Comparison of ENCODE assay signal across 21 cellular contexts in the genomic region with DNA sequence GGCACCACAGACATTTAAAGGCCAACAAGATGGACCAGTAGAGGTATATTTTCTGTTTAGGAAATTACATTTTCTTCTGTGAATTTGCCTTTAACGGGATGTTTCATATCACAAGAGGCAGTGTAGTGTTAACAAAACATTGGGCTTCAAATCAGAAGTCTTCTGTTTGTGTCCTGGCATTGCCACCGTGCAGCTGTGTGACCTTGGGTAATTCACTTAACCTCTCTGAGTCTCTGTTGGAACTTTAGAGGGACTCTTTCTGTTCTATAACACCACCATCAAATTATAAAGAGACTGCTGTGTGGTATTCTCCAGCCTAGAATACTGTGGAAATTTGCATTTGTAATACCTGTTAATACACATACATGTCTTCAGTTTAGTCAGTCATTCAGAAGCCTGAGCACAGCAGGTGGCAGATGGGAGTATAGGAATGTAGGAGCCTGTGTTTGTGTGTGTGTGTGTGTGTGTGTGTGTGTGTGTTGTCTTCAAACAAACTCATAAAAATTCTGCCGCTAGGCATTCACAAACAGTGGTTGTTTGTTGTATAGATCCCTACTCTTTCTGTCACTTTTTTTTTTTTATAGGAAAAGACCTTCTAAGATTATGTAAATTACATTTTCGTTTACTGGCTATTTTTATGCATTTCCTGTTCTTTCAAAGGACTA.
"Had no signal": no experiment of that assay in that cellular context is flagged by ENCODE, and none has a peak within 500 bp of the region (broad histone marks: within the 10 kb centered on the region; RNA-seq: fewer than 3 reads in every experiment).

No MANE protein-coding gene starts in this region.

- H3K9ac ChIP-seq: parathyroid adenoma had no signal

- H3K27ac ChIP-seq: coronary artery, gastrocnemius medialis, parathyroid adenoma, upper lobe of right lung had no signal

- H3K36me3 ChIP-seq: gastrocnemius medialis, left lung, spleen, upper lobe of right lung had no signal

- DNase-seq: activated CD4-positive, alpha-beta T cell treated with anti-CD3 and anti-CD28 coated beads for 48 hours; activated CD4-positive, CD25-positive, alpha-beta regulatory T cell; activated CD8-positive, alpha-beta T cell treated with anti-CD3 and anti-CD28 coated beads, Interleukin-2, amount 10 ng/mL, durations not matched to agents 7 days and 5 days; activated effector memory CD4-positive, alpha-beta T cell treated with Interleukin-2 at 50 U/mL for 16 hours; activated naive CD4-positive, alpha-beta T cell treated with anti-CD3 and anti-CD28 coated beads, Interleukin-2, amount 10 ng/mL, durations not matched to agents 7 days and 5 days; activated naive CD8-positive, alpha-beta T cell treated with anti-CD3 and anti-CD28 coated beads, Interleukin-2, amount 50 U/mL, for 24 hours; activated T-cell treated with anti-CD3 and anti-CD28 coated beads, Interleukin-2, amount 50 U/mL, for 4 hours; anterior cingulate cortex; central memory CD4-positive, alpha-beta T cell; erythroblast; gastrocnemius medialis; head of caudate nucleus; left lung; mammary epithelial cell; naive thymus-derived CD4-positive, alpha-beta T cell; stimulated activated naive CD4-positive, alpha-beta T cell; upper lobe of right lung had no signal

- H3K4me3 ChIP-seq: coronary artery, gastrocnemius medialis, left lung, upper lobe of right lung had no signal

- H3K4me3 Mint-ChIP-seq: activated CD8-positive, alpha-beta T cell treated with anti-CD3 and anti-CD28 coated beads, Interleukin-2, amount 10 ng/mL, durations not matched to agents 7 days and 5 days; activated naive CD4-positive, alpha-beta T cell treated with anti-CD3 and anti-CD28 coated beads, Interleukin-2, amount 10 ng/mL, durations not matched to agents 7 days and 5 days; activated T-cell treated with anti-CD3 and anti-CD28 coated beads, Interleukin-2, amount 50 U/mL, for 4 hours; brain had no signal

- H3K27me3 Mint-ChIP-seq: brain had no signal

- H3K9me3 Mint-ChIP-seq: activated naive CD4-positive, alpha-beta T cell treated with anti-CD3 and anti-CD28 coated beads, Interleukin-2, amount 10 ng/mL, durations not matched to agents 7 days and 5 days; activated naive CD8-positive, alpha-beta T cell treated with anti-CD3 and anti-CD28 coated beads, Interleukin-2, amount 50 U/mL, for 24 hours; activated T-cell treated with anti-CD3 and anti-CD28 coated beads, Interleukin-2, amount 50 U/mL, for 4 hours; naive thymus-derived CD4-positive, alpha-beta T cell had no signal

- H3K4me1 ChIP-seq: gastrocnemius medialis, parathyroid adenoma had no signal

- H3K27me3 ChIP-seq: gastrocnemius medialis, left lung, spleen, upper lobe of right lung had no signal

- ATAC-seq: activated CD8-positive, alpha-beta T cell treated with anti-CD3 and anti-CD28 coated beads, Interleukin-2, amount 10 ng/mL, durations not matched to agents 7 days and 5 days; activated naive CD8-positive, alpha-beta T cell treated with anti-CD3 and anti-CD28 coated beads, Interleukin-2, amount 50 U/mL, for 24 hours; gastrocnemius medialis; naive thymus-derived CD4-positive, alpha-beta T cell had no signal

- H3K9me3 ChIP-seq: gastrocnemius medialis, left lung, spleen, upper lobe of right lung had no signal

- H3K27ac Mint-ChIP-seq: activated CD8-positive, alpha-beta T cell treated with anti-CD3 and anti-CD28 coated beads, Interleukin-2, amount 10 ng/mL, durations not matched to agents 7 days and 5 days; activated naive CD4-positive, alpha-beta T cell treated with anti-CD3 and anti-CD28 coated beads, Interleukin-2, amount 10 ng/mL, durations not matched to agents 7 days and 5 days; activated naive CD8-positive, alpha-beta T cell treated with anti-CD3 and anti-CD28 coated beads, Interleukin-2, amount 50 U/mL, for 24 hours; brain had no signal

- H3K36me3 Mint-ChIP-seq: activated naive CD4-positive, alpha-beta T cell treated with anti-CD3 and anti-CD28 coated beads, Interleukin-2, amount 10 ng/mL, durations not matched to agents 7 days and 5 days; naive thymus-derived CD4-positive, alpha-beta T cell had no signal
